ENCODE assay signal across 4 cellular contexts in the genomic region with DNA sequence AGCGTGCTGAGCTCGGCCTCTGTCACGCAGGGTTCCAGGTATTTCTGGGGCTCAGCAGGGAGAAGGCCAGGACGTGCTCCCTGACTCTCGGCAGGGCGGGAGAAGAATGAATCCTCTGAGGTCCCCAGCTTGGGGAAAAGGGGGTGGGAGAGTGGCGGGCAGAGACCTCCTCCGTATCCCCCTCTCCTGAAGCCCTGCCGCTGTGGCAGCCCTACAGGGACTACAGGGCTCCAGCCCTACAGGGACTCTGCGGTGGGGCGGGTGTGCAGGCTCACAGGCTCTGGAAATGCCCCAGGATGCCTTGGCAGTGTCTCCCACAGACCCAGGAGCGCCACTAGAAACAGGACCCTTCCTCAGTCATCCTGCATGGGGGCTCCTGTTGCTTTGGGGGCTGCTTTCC.
"Had no signal": no experiment of that assay in that cellular context is flagged by ENCODE, and none has a peak within 500 bp of the region (broad histone marks: within the 10 kb centered on the region; RNA-seq: fewer than 3 reads in every experiment).

No MANE protein-coding gene starts in this region.

- H3K4me3 ChIP-seq: GM23338 had no signal

- H3K27ac Mint-ChIP-seq: GM23338, H9 had no signal

- H3K4me3 Mint-ChIP-seq: GM23338, H9 had no signal

- H3K9me3 Mint-ChIP-seq: GM23338, H9 had no signal

- H3K4me1 Mint-ChIP-seq: GM23338, H9 had no signal

- H3K4me2 ChIP-seq: GM23338 had no signal

- ATAC-seq: GM23338 had no signal

- H2AFZ ChIP-seq: GM23338 had no signal

- DNase-seq: H9, HCEC 1CT, IMR-90 had no signal
